In the genomic region with DNA sequence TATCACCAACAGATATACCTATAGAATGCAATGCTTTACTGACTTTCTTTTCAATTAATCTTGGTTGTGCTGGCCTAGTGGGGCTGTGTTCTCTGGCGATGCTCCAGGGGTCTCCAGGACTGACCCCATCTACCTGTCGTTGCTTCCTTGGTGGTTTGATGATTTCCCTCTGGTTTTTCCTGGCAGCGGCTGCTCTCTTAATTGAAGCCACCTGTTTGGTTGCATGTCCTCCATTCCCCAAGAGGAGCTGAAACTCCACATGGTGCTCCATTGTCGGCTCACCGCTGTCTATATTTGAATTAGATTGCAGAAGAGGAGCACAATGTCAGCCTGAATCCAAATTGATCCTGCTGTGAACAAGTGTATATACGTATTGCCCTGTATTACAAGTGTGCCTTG, we compare ENCODE assay signal across 16 cellular contexts. TPM values are rescaled to one million over a fixed set of nuclear protein-coding genes. Genes with fewer than 3 reads are reported as not detected.
DNase-seq lines count a peak whose midpoint lies in the region; ATAC-seq, FAIRE-seq and TF ChIP-seq lines count a peak whose summit lies in the region.
"Had no signal": no experiment of that assay in that cellular context is flagged by ENCODE, and none has a peak within 500 bp of the region (broad histone marks: within the 10 kb centered on the region; RNA-seq: fewer than 3 reads in every experiment).

No MANE protein-coding gene starts in this region.

- DNase-seq in GM03348 (ENCODE audit: low spot score) (peak; percentile 21), NCI-H1930 (lab: John Stamatoyannopoulos, UW) (peak; percentile 36 to 78), astrocyte (ENCODE audit: low read depth) (peak; percentile 13), osteoblast (ENCODE audit: insufficient read length, low spot score, missing footprints) (no peak), kidney glomerular epithelial cell (lab: John Stamatoyannopoulos, UW) (no peak), NCI-H510A treated with DMSO at 0.1 percent for 48 hours (lab: John Stamatoyannopoulos, UW) (no peak)
- DNase-seq: activated CD4-positive, alpha-beta memory T cell treated with anti-CD3 and anti-CD28 coated beads, Interleukin-2, amount 10 ng/mL, durations not matched to agents 7 days and 5 days; amygdala; CD4-positive, CD25-positive, alpha-beta regulatory T cell; colonic mucosa; NCI-H1105 treated with DMSO at 0.1 percent for 48 hours; stomach had no signal

- H3K27ac ChIP-seq in astrocyte (ENCODE audit: low read depth, low read length) (peak overlapping the region; percentile 88), osteoblast (ENCODE audit: low read depth, low read length) (peak overlapping the region; percentile 90)
- H3K27ac ChIP-seq: colonic mucosa, stomach, vagina had no signal

- H3K9ac ChIP-seq in astrocyte (ENCODE audit: low read length), result no peak overlapping the region

- peaks cover 23% of the 10 kb centered on the region for H3K4me1 Mint-ChIP-seq in astrocyte (ENCODE audit: low read depth, unreplicated experiment)
- H3K4me1 Mint-ChIP-seq: activated CD4-positive, alpha-beta memory T cell treated with anti-CD3 and anti-CD28 coated beads, Interleukin-2, amount 10 ng/mL, durations not matched to agents 7 days and 5 days had no signal

- H2AFZ ChIP-seq in astrocyte (ENCODE audit: low read depth, low read length) (no peak overlapping the region), osteoblast (ENCODE audit: low read length) (peak overlapping the region; percentile 67)

- H3K27me3 ChIP-seq in astrocyte (ENCODE audit: insufficient read depth, low read length), result no peaks in the 10 kb centered on the region
- H3K27me3 ChIP-seq in osteoblast (ENCODE audit: insufficient read depth, low read length), result no peaks in the 10 kb centered on the region
- H3K27me3 ChIP-seq: colonic mucosa, stomach, vagina had no signal

- H3K4me1 ChIP-seq in astrocyte (ENCODE audit: insufficient read depth, low read length), result peaks cover 11% of the 10 kb centered on the region
- peaks cover 17% of the 10 kb centered on the region for H3K4me1 ChIP-seq in osteoblast (ENCODE audit: insufficient read depth, low read length)
- H3K4me1 ChIP-seq: colonic mucosa, stomach, vagina had no signal

- TF ChIP-seq CTCF in astrocyte (IDR thresholded peaks at IDR 0.05; ENCODE audit: insufficient read depth, low read depth, low read length) (no peak), osteoblast (IDR thresholded peaks at IDR 0.05; ENCODE audit: extremely low read depth, low read depth, low read length) (no peak)

- H3K9me3 ChIP-seq in astrocyte (ENCODE audit: insufficient read depth, low read depth, low read length) (peaks cover 3% of the 10 kb centered on the region), osteoblast (ENCODE audit: low read depth, low read length) (no peaks in the 10 kb centered on the region)
- H3K9me3 ChIP-seq: colonic mucosa, stomach, vagina had no signal

- peak overlapping the region; percentile 35 for H3K4me3 Mint-ChIP-seq in astrocyte (ENCODE audit: unreplicated experiment)
- H3K4me3 Mint-ChIP-seq: activated CD4-positive, alpha-beta memory T cell treated with anti-CD3 and anti-CD28 coated beads, Interleukin-2, amount 10 ng/mL, durations not matched to agents 7 days and 5 days; CD4-positive, CD25-positive, alpha-beta regulatory T cell had no signal

- H3K27ac Mint-ChIP-seq in astrocyte (ENCODE audit: unreplicated experiment), result peak overlapping the region; percentile 97
- H3K27ac Mint-ChIP-seq: activated CD4-positive, alpha-beta memory T cell treated with anti-CD3 and anti-CD28 coated beads, Interleukin-2, amount 10 ng/mL, durations not matched to agents 7 days and 5 days; CD4-positive, CD25-positive, alpha-beta regulatory T cell had no signal

- peaks cover 3% of the 10 kb centered on the region for H3K36me3 Mint-ChIP-seq in astrocyte (ENCODE audit: low read depth, unreplicated experiment)
- H3K36me3 Mint-ChIP-seq: CD4-positive, CD25-positive, alpha-beta regulatory T cell had no signal

- no peak for FAIRE-seq in astrocyte (lab: Jason Lieb, UNC)

- peaks cover 20% of the 10 kb centered on the region for H3K9me3 Mint-ChIP-seq in astrocyte (ENCODE audit: unreplicated experiment)

- H3K4me3 ChIP-seq in astrocyte (ENCODE audit: insufficient read depth, low read depth, low read length) (no peak overlapping the region), osteoblast (ENCODE audit: insufficient read depth, low read length) (no peak overlapping the region)
- H3K4me3 ChIP-seq: colonic mucosa, stomach, vagina had no signal

- ATAC-seq in HG02973 (IDR thresholded peaks at IDR 0.05; ENCODE audit: unreplicated experiment), result no peak

- H3K36me3 ChIP-seq in astrocyte (ENCODE audit: insufficient read depth, low read length) (no peaks in the 10 kb centered on the region), osteoblast (ENCODE audit: insufficient read depth, low read length) (no peaks in the 10 kb centered on the region)
- H3K36me3 ChIP-seq: colonic mucosa, stomach, vagina had no signal

- no peaks in the 10 kb centered on the region for H3K27me3 Mint-ChIP-seq in astrocyte (ENCODE audit: low read depth, unreplicated experiment)
- H3K27me3 Mint-ChIP-seq: activated CD4-positive, alpha-beta memory T cell treated with anti-CD3 and anti-CD28 coated beads, Interleukin-2, amount 10 ng/mL, durations not matched to agents 7 days and 5 days had no signal

- H3K4me2 ChIP-seq in astrocyte (ENCODE audit: low read length) (peak overlapping the region; percentile 51), osteoblast (ENCODE audit: insufficient read depth, low read length) (no peak overlapping the region)

- H3K79me2 ChIP-seq in astrocyte (ENCODE audit: insufficient read depth, low read length) (no peaks in the 10 kb centered on the region), osteoblast (ENCODE audit: insufficient read depth, low read length) (no peaks in the 10 kb centered on the region)

- no peaks in the 10 kb centered on the region for H4K20me1 ChIP-seq in astrocyte (ENCODE audit: insufficient read depth, low read length)
- H4K20me1 ChIP-seq in osteoblast (ENCODE audit: insufficient read depth, low read length), result no peaks in the 10 kb centered on the region

RNA-seq across cellular contexts. Expression of gene IFNG-AS1, which starts 7.1 kb away (rescaled TPM):
- total RNA-seq in astrocyte (not detected in 2 replicates), osteoblast (under 0.01 and 0.29 TPM in 2 replicates)
- total RNA-seq: colonic mucosa, mucosa of gallbladder, SK-MEL-5, stomach, vagina had no signal

Comparison
In these comparisons a context has a peak if more than half of its experiments do, and no peak if none do; other contexts are left out.
1. DNase-seq: peak in GM03348 (single experiment), NCI-H1930 (2 of 2) and astrocyte (single experiment); none in osteoblast (single experiment), kidney glomerular epithelial cell (single experiment) and NCI-H510A treated with DMSO at 0.1 percent for 48 hours (single experiment).